8 cellular contexts compared by ENCODE assay signal in the genomic region with DNA sequence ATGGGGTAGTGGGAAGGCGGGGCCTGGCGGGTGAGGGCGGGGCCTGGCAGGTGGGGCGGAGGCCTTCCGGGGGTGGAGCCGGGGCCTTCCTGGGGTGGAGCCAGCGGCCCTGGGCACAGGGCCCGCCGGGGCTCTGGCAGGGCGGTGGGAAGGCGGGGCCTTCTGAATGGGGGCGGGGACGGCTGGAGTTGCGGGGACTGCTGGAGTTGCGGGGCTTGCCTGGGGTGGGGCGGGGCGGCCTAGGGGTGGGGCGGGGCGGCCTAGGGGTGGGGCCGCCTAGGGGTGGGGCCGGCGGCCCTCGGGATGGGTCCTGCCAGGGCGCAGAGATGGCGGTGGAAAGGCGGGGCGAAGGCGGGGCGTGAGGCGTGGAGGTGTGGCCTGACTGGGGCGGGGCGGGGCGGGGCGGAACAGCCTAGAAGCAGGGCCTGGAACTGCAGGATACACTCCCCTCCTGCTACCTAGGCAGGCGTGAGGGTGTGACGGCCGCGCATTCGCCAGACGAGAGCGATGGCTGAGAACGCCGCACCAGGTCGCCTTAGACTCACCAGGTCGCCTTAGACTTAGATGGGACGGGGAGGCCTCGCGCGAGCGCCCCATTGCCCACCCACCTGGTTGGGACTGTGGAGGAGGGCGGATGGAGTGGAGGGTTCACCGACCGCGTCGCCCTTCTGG.
A peak's percentile ranks its signal among the peaks of the same experiment; 100 is the strongest.
DNase-seq lines count a peak whose midpoint lies in the region; ATAC-seq and TF ChIP-seq lines count a peak whose summit lies in the region.

No MANE protein-coding gene starts in this region.

- DNase-seq in T-helper 22 cell (ENCODE audit: low read depth) (peak; percentile 70), astrocyte of the cerebellum (ENCODE audit: low read depth) (peak; percentile 9), hippocampal formation (lab: John Stamatoyannopoulos, UW) (peak; percentile 57 to 91), NCI-H2196 treated with DMSO at 0.1 percent for 48 hours (lab: John Stamatoyannopoulos, UW; ENCODE audit: unreplicated experiment) (no peak)

- peak overlapping the region; percentile 29 for H3K4me3 ChIP-seq in astrocyte of the cerebellum (ENCODE audit: low read depth, low read length)
- H3K4me3 ChIP-seq in skin epidermis: peak overlapping the region; percentile 5 to 42 (median 16)

- ATAC-seq in GM18909 (IDR thresholded peaks at IDR 0.05; ENCODE audit: poor library complexity, unreplicated experiment) (peak; percentile 69), HG03135 (IDR thresholded peaks at IDR 0.05; ENCODE audit: unreplicated experiment) (peak; percentile 57), HG03469 (IDR thresholded peaks at IDR 0.05; ENCODE audit: unreplicated experiment) (no peak)

- TF ChIP-seq CTCF in astrocyte of the cerebellum (IDR thresholded peaks at IDR 0.05; ENCODE audit: low read depth, low read length, missing control alignments): no peak

- in situ Hi-C loops in astrocyte of the cerebellum (cut with HindIII; ENCODE audit: low sequenced_read_pairs): no loop called here

- peak overlapping the region in 13 of 21 experiments; percentile 12 to 61 (median 47) for H3K27ac ChIP-seq in skin epidermis
